27 cellular contexts compared by ENCODE assay signal in genomic region chr5:110852541-110852940, GRCh38.
"Had no signal": no experiment of that assay in that cellular context is flagged by ENCODE, and none has a peak within 500 bp of the region (broad histone marks: within the 10 kb centered on the region; RNA-seq: fewer than 3 reads in every experiment).

No MANE protein-coding gene starts in this region.

- H3K36me3 ChIP-seq: esophagus squamous epithelium, neural progenitor cell, prostate gland, right atrium auricular region, stomach, thyroid gland, vagina had no signal

- H3K36me3 Mint-ChIP-seq: mesothelial cell of epicardium; naive B cell; neural progenitor cell; stimulated activated effector memory CD8-positive, alpha-beta T cell treated with anti-CD3 and anti-CD28 coated beads, Interleukin-12 subunit alpha, Interleukin-12 subunit beta, amount 100 ng/mL, for 72 hours had no signal

- H3K4me3 Mint-ChIP-seq: mesothelial cell of epicardium; naive B cell; nephron; neural progenitor cell; stimulated activated effector memory CD8-positive, alpha-beta T cell treated with anti-CD3 and anti-CD28 coated beads, Interleukin-12 subunit alpha, Interleukin-12 subunit beta, amount 100 ng/mL, for 72 hours had no signal

- ATAC-seq: left lobe of liver; mucosa of descending colon; sciatic nerve; stimulated activated effector memory CD8-positive, alpha-beta T cell treated with anti-CD3 and anti-CD28 coated beads, Interleukin-12 subunit alpha, Interleukin-12 subunit beta, amount 100 ng/mL, for 72 hours had no signal

- H3K4me1 Mint-ChIP-seq: mesothelial cell of epicardium; naive B cell; nephron; neural progenitor cell; stimulated activated effector memory CD8-positive, alpha-beta T cell treated with anti-CD3 and anti-CD28 coated beads, Interleukin-12 subunit alpha, Interleukin-12 subunit beta, amount 100 ng/mL, for 72 hours had no signal

- H3K4me2 ChIP-seq: neural progenitor cell, smooth muscle cell had no signal

- H3K79me2 ChIP-seq: parathyroid adenoma had no signal

- H3K9me3 ChIP-seq: esophagus squamous epithelium, prostate gland, vagina had no signal

- H3K9ac ChIP-seq: neural progenitor cell, parathyroid adenoma had no signal

- DNase-seq: dermis blood vessel endothelial cell; effector memory CD4-positive, alpha-beta T cell; erythroblast; esophagus squamous epithelium; head of caudate nucleus; kidney; mucosa of descending colon; naive B cell; stimulated activated CD4-positive, alpha-beta T cell treated with anti-CD3 and anti-CD28 coated beads, Interleukin-12 subunit alpha, Interleukin-12 subunit beta, amount 100 ng/mL, for 4 hours; stimulated activated CD4-positive, alpha-beta T cell treated with anti-CD3 and anti-CD28 coated beads, Interleukin-1b, Interleukin-23, amount 100 ng/mL, for 48 hours; stimulated activated CD4-positive, alpha-beta T cell treated with anti-CD3 and anti-CD28 coated beads, Interleukin-4, amount 100 ng/mL, for 24 hours; stimulated activated naive CD4-positive, alpha-beta T cell treated with Interleukin-2 at 50 U/mL for 16 hours; stomach; thyroid gland had no signal

- H3K27ac Mint-ChIP-seq: mesothelial cell of epicardium; naive B cell; nephron; neural progenitor cell; stimulated activated effector memory CD8-positive, alpha-beta T cell treated with anti-CD3 and anti-CD28 coated beads, Interleukin-12 subunit alpha, Interleukin-12 subunit beta, amount 100 ng/mL, for 72 hours had no signal

- H3K27ac ChIP-seq: coronary artery, neural progenitor cell, parathyroid adenoma, prostate gland, right atrium auricular region, stomach, thyroid gland, vagina had no signal

- H3K27me3 Mint-ChIP-seq: naive B cell had no signal

- H3K4me1 ChIP-seq: neural progenitor cell, parathyroid adenoma, prostate gland, right atrium auricular region, stomach, thyroid gland, vagina had no signal

- H2AFZ ChIP-seq: neural progenitor cell, parathyroid adenoma had no signal

- H3K27me3 ChIP-seq: esophagus squamous epithelium, neural progenitor cell, right atrium auricular region, stomach, thyroid gland, vagina had no signal

- H3K4me3 ChIP-seq: coronary artery, esophagus squamous epithelium, lung, mucosa of descending colon, neural progenitor cell, prostate gland, right atrium auricular region, smooth muscle cell, stomach, thyroid gland, vagina had no signal
